In genomic region chr7:44801890-44802289, GRCh38 we compare ENCODE assay signal across 11 cellular contexts. TPM values are rescaled to one million over a fixed set of nuclear protein-coding genes. Genes with fewer than 3 reads are reported as not detected.
A peak's percentile ranks its signal among the peaks of the same experiment; 100 is the strongest.
DNase-seq lines count a peak whose midpoint lies in the region; ATAC-seq, FAIRE-seq and TF ChIP-seq lines count a peak whose summit lies in the region.
"Had no signal": no experiment of that assay in that cellular context is flagged by ENCODE, and none has a peak within 500 bp of the region (broad histone marks: within the 10 kb centered on the region; RNA-seq: fewer than 3 reads in every experiment).

No MANE protein-coding gene starts in this region.

- 52 to 70% methylated on average over 3 to 4 of the region's 5 CpGs for WGBS in gastroesophageal sphincter (ENCODE audit: low coverage in 1 of 2), 2 donors

- H2AFZ ChIP-seq in keratinocyte (ENCODE audit: control insufficient read depth, low read length), result no peak overlapping the region

- peak; percentile 13 for TF ChIP-seq POLR2A in GM18951 (IDR thresholded peaks at IDR 0.05; ENCODE audit: extremely low read depth, insufficient read depth, insufficient read length)
- TF ChIP-seq POLR2A in gastroesophageal sphincter (IDR thresholded peaks at IDR 0.05), result no peak

- dilution Hi-C loops in keratinocyte (cut with MboI; ENCODE audit: extremely low pct_ligation_motif_present, low sequenced_read_pairs), result no loop called here

- H3K4me3 Mint-ChIP-seq in CD4-positive, alpha-beta T cell, result no peak overlapping the region
- H3K4me3 Mint-ChIP-seq in WTC11, result no peak overlapping the region
- H3K4me3 Mint-ChIP-seq: brain had no signal

- H3K79me2 ChIP-seq in keratinocyte (ENCODE audit: control insufficient read depth, insufficient read depth, low read length), result peaks cover 36% of the 10 kb centered on the region

- ATAC-seq in CD4-positive, alpha-beta T cell (ENCODE audit: poor library complexity), result no peak
- ATAC-seq in WTC11 (no peak), gastroesophageal sphincter (no peak), GM21576 (IDR thresholded peaks at IDR 0.05; ENCODE audit: unreplicated experiment) (no peak)

- H3K27ac ChIP-seq in CD4-positive, alpha-beta T cell (ENCODE audit: low read depth, low read length), result no peak overlapping the region
- peak overlapping the region; percentile 64 for H3K27ac ChIP-seq in keratinocyte (ENCODE audit: control insufficient read depth, insufficient read depth, low read length)
- no peak overlapping the region for H3K27ac ChIP-seq in gastroesophageal sphincter

- no peak for TF ChIP-seq EP300 in gastroesophageal sphincter (IDR thresholded peaks at IDR 0.05)

- H3K36me3 ChIP-seq in keratinocyte (ENCODE audit: control insufficient read depth in 2 of 2, extremely low read depth in 1 of 2, insufficient read depth in 2 of 2, low read length in 2 of 2), result peaks cover 20 to 45% of the 10 kb centered on the region in 2 experiments
- H3K36me3 ChIP-seq in gastroesophageal sphincter, result peaks cover 0 to 66% of the 10 kb centered on the region in 2 donors

- no peak for DNase-seq in CD4-positive, alpha-beta T cell
- DNase-seq in WTC11 (ENCODE audit: low spot score), result no peak
- DNase-seq in keratinocyte (ENCODE audit: low read depth, low spot score), result peak; percentile 71
- DNase-seq in stimulated activated naive CD4-positive, alpha-beta T cell (lab: John Stamatoyannopoulos, UW), result no peak
- DNase-seq: activated CD4-positive, alpha-beta T cell treated with anti-CD3 and anti-CD28 coated beads, Interleukin-2, amount 50 U/mL, for 48 hours; Kasumi-1; NCI-H524 treated with DMSO at 0.1 percent for 48 hours had no signal

- H3K4me2 ChIP-seq in keratinocyte (ENCODE audit: control insufficient read depth, extremely low read depth, insufficient read depth, low read depth, low read length), result peak overlapping the region; percentile 32

- H3K9me3 Mint-ChIP-seq in CD4-positive, alpha-beta T cell, result no peaks in the 10 kb centered on the region
- no peaks in the 10 kb centered on the region for H3K9me3 Mint-ChIP-seq in WTC11
- H3K9me3 Mint-ChIP-seq: brain had no signal

- H3K4me1 ChIP-seq in keratinocyte (ENCODE audit: control insufficient read depth, extremely low read depth, insufficient read depth, low read length) (peaks cover 23% of the 10 kb centered on the region), gastroesophageal sphincter (peaks cover 0 to 31% (median 16%) of the 10 kb centered on the region in 3 donors)

- H3K27ac Mint-ChIP-seq in CD4-positive, alpha-beta T cell, result peak overlapping the region; percentile 76
- H3K27ac Mint-ChIP-seq in WTC11, result peak overlapping the region; percentile 96

- intact Hi-C loops in CD4-positive, alpha-beta T cell (cut with DNase I, micrococcal nuclease), result no loop called here

- POLR2A ChIA-PET in CD4-positive, alpha-beta T cell (lab: Charles Lee), result no interaction called here
- POLR2A ChIA-PET in WTC11 (lab: Charles Lee), result interaction anchor here (1.0 kb wide), 1 partner anchor 195 kb away, joined by 3 read pairs; the partner anchor contains the start of gene OGDH

- peaks cover 35% of the 10 kb centered on the region for H3K4me1 Mint-ChIP-seq in CD4-positive, alpha-beta T cell (ENCODE audit: low read depth)
- peaks cover 18% of the 10 kb centered on the region for H3K4me1 Mint-ChIP-seq in WTC11

- in situ Hi-C loops in GM18951 (cut with MboI; ENCODE audit: low sequenced_read_pairs, unreplicated experiment), result no loop called here

- no peaks in the 10 kb centered on the region for H3K27me3 ChIP-seq in CD4-positive, alpha-beta T cell (ENCODE audit: control insufficient read depth, insufficient read depth, low read length)
- H3K27me3 ChIP-seq in keratinocyte (ENCODE audit: control insufficient read depth, extremely low read depth, insufficient read depth, low read length), result no peaks in the 10 kb centered on the region
- H3K27me3 ChIP-seq in gastroesophageal sphincter, result no peaks in the 10 kb centered on the region

- no peaks in the 10 kb centered on the region for H3K9me3 ChIP-seq in CD4-positive, alpha-beta T cell (ENCODE audit: control insufficient read depth, low read length)
- H3K9me3 ChIP-seq in keratinocyte (ENCODE audit: control insufficient read depth, low read depth, low read length) (no peaks in the 10 kb centered on the region), gastroesophageal sphincter (no peaks in the 10 kb centered on the region)

- CTCF ChIA-PET in CD4-positive, alpha-beta T cell (lab: Charles Lee), result interaction anchor here (0.6 to 1.1 kb wide), 2 partner anchors 30 to 46 kb away, joined by 3 to 4 read pairs; partner anchors contain the start of gene H2AZ2
- CTCF ChIA-PET in WTC11 (lab: Charles Lee), result no interaction called here

- peaks cover 44% of the 10 kb centered on the region for H4K20me1 ChIP-seq in keratinocyte (ENCODE audit: control insufficient read depth, extremely low read depth, insufficient read depth, low read length)

- peaks cover 67% of the 10 kb centered on the region for H3K36me3 Mint-ChIP-seq in CD4-positive, alpha-beta T cell (ENCODE audit: low read depth)
- H3K36me3 Mint-ChIP-seq in WTC11, result peaks cover 62% of the 10 kb centered on the region

- TF ChIP-seq CTCF in CD4-positive, alpha-beta T cell (IDR thresholded peaks at IDR 0.05), result no peak
- no peak for TF ChIP-seq CTCF in WTC11 (IDR thresholded peaks at IDR 0.05)
- TF ChIP-seq CTCF in keratinocyte (optimal IDR thresholded peaks at IDR 0.05 in 1 of 3, IDR thresholded peaks at IDR 0.05 in 1 of 3, conservative IDR thresholded peaks at IDR 0.05 in 1 of 3; ENCODE audit: extremely low read depth in 1 of 3, insufficient read depth in 2 of 3, low read length in 3 of 3), result no peak
- TF ChIP-seq CTCF in gastroesophageal sphincter (IDR thresholded peaks at IDR 0.05), result no peak

- H3K9me1 ChIP-seq in keratinocyte (ENCODE audit: control insufficient read depth, extremely low read depth, insufficient read depth, low read length), result peaks cover 3% of the 10 kb centered on the region

- no peak overlapping the region for H3K9ac ChIP-seq in keratinocyte (ENCODE audit: control insufficient read depth, extremely low read depth, insufficient read depth, low read length)

- H3K4me3 ChIP-seq in keratinocyte (ENCODE audit: control insufficient read depth in 2 of 3, extremely low read depth in 1 of 3, insufficient read depth in 2 of 3, low read depth in 1 of 3, low read length in 3 of 3), result no peak overlapping the region
- no peak overlapping the region for H3K4me3 ChIP-seq in gastroesophageal sphincter

- no peaks in the 10 kb centered on the region for H3K27me3 Mint-ChIP-seq in CD4-positive, alpha-beta T cell
- no peaks in the 10 kb centered on the region for H3K27me3 Mint-ChIP-seq in WTC11 (ENCODE audit: low read depth)
- H3K27me3 Mint-ChIP-seq: brain had no signal

- FAIRE-seq in keratinocyte (lab: Jason Lieb, UNC), result peak; percentile 5

TF ChIP-seq in WTC11, 78 proteins besides CTCF, POLR2A, EP300 and RAD21 (continues in another document):
- TF ChIP-seq GTF2I (CRISPR knock-in tag; conservative IDR thresholded peaks at IDR 0.05) (no peak), TEAD4 (CRISPR knock-in tag; IDR thresholded peaks at IDR 0.05) (no peak), TP53 (CRISPR knock-in tag; IDR thresholded peaks at IDR 0.05) (no peak), ELF4 (CRISPR knock-in tag; IDR thresholded peaks at IDR 0.05; ENCODE audit: low read depth) (no peak), SMAD4 (CRISPR knock-in tag; IDR thresholded peaks at IDR 0.05) (no peak), HMGA2 (CRISPR knock-in tag; IDR thresholded peaks at IDR 0.05) (no peak), USF1 (CRISPR knock-in tag; IDR thresholded peaks at IDR 0.05) (no peak)

RNA-seq across cellular contexts. Expression of gene PPIA, which starts 5.4 kb away (rescaled TPM):
- 100 to 1,000 TPM; 410 to 423 TPM for total RNA-seq in CD4-positive, alpha-beta T cell
- total RNA-seq in WTC11 (2021) (2,465 to 2,581 TPM (median 2,516 TPM) in 3 replicates), gastroesophageal sphincter (1,000 to 10,000 TPM; 1,097 to 2,167 (median 1,431) TPM)
- polyA plus RNA-seq in keratinocyte, result 5,379 to 8,856 TPM (median 6,965 TPM) in 3 replicates
- polyA plus RNA-seq in keratinocyte (2011; ENCODE audit: low read depth), result 671 TPM
- polyA plus RNA-seq in keratinocyte (2011; cell fraction: cytosol; rRNA removed), result 6,024 and 8,186 TPM in 2 replicates
- polyA plus RNA-seq in keratinocyte (2011; cell fraction: nucleus; rRNA removed), result 3,422 and 3,586 TPM in 2 replicates
- polyA plus RNA-seq in keratinocyte (2012; ENCODE audit: low replicate concordance), result 2,587 and 4,023 TPM in 2 replicates
- polyA minus RNA-seq in keratinocyte, result 828 to 2,438 TPM (median 2,293 TPM) in 3 replicates
- polyA minus RNA-seq in keratinocyte (2011; cell fraction: cytosol; rRNA and poly(A)+ RNA removed), result 1,285 TPM
- 536 and 754 TPM in 2 replicates for polyA minus RNA-seq in keratinocyte (2011; cell fraction: nucleus; rRNA and poly(A)+ RNA removed)

RNA-seq across cellular contexts. Expression of gene H2AZ2, which starts 46.0 kb away (rescaled TPM):
- 100 to 1,000 TPM; 145 to 156 TPM for total RNA-seq in CD4-positive, alpha-beta T cell
- total RNA-seq in WTC11 (2021) (178 to 229 TPM (median 227 TPM) in 3 replicates), gastroesophageal sphincter (100 to 1,000 TPM; 207 to 242 (median 215) TPM)
- polyA plus RNA-seq in keratinocyte, result 62.6 to 139 TPM (median 131 TPM) in 3 replicates
- polyA plus RNA-seq in keratinocyte (2011; ENCODE audit: low read depth), result 54.4 TPM
- polyA plus RNA-seq in keratinocyte (2011; cell fraction: cytosol; rRNA removed), result 79.9 and 107 TPM in 2 replicates
- polyA plus RNA-seq in keratinocyte (2011; cell fraction: nucleus; rRNA removed), result 30.9 and 39.7 TPM in 2 replicates
- 58.6 and 129 TPM in 2 replicates for polyA plus RNA-seq in keratinocyte (2012; ENCODE audit: low replicate concordance)
- polyA minus RNA-seq in keratinocyte, result 47.6 to 84.5 TPM (median 48.3 TPM) in 3 replicates
- 26.1 TPM for polyA minus RNA-seq in keratinocyte (2011; cell fraction: cytosol; rRNA and poly(A)+ RNA removed)
- polyA minus RNA-seq in keratinocyte (2011; cell fraction: nucleus; rRNA and poly(A)+ RNA removed), result 7.8 and 23.9 TPM in 2 replicates

RNA-seq across cellular contexts. Expression of gene ZMIZ2, which starts 53.2 kb away (rescaled TPM):
- total RNA-seq in CD4-positive, alpha-beta T cell, result 10 to 100 TPM; 81.5 to 82.0 TPM
- total RNA-seq in WTC11 (2021) (97.0 to 102 TPM (median 99.1 TPM) in 3 replicates), gastroesophageal sphincter (10 to 100 TPM; 12.7 to 28.0 (median 20.5) TPM)
- 3.2 to 5.4 TPM (median 4.7 TPM) in 3 replicates for polyA plus RNA-seq in keratinocyte
- 9.1 TPM for polyA plus RNA-seq in keratinocyte (2011; ENCODE audit: low read depth)
- 2.0 and 4.4 TPM in 2 replicates for polyA plus RNA-seq in keratinocyte (2011; cell fraction: cytosol; rRNA removed)
- polyA plus RNA-seq in keratinocyte (2011; cell fraction: nucleus; rRNA removed), result 30.8 and 44.3 TPM in 2 replicates
- polyA plus RNA-seq in keratinocyte (2012; ENCODE audit: low replicate concordance), result 19.4 TPM in 2 replicates
- polyA minus RNA-seq in keratinocyte, result 9.7 to 19.9 TPM (median 10.2 TPM) in 3 replicates
- 12.1 TPM for polyA minus RNA-seq in keratinocyte (2011; cell fraction: cytosol; rRNA and poly(A)+ RNA removed)
- polyA minus RNA-seq in keratinocyte (2011; cell fraction: nucleus; rRNA and poly(A)+ RNA removed), result 14.4 and 17.2 TPM in 2 replicates
